ENCODE assay signal across 1 cellular context in the genomic region with DNA sequence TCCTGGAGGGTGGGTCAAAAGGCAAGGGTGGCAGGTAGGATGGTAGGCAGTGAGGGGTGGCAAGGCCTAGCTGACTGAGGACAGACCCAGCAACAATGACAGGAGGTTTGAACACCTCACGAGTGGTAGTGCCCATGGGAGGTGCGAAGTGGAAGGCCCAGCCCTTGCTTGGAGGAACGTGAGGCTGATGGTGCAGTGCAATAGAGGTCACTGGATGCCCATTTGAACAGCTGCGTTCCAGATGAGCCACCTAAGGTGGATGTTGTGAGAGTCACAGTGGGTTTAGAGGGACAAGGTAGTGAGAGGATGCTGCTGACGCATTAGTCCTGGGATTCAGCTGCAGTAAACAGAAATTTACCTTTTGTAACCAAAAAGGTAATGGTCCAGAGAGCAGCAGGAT.
TF ChIP-seq lines count a peak whose summit lies in the region.

No MANE protein-coding gene starts in this region.

TF ChIP-seq in GM12878, 131 proteins besides CTCF, POLR2A, EP300 and RAD21 (continued from another document):
- TF ChIP-seq, protein P1, sequence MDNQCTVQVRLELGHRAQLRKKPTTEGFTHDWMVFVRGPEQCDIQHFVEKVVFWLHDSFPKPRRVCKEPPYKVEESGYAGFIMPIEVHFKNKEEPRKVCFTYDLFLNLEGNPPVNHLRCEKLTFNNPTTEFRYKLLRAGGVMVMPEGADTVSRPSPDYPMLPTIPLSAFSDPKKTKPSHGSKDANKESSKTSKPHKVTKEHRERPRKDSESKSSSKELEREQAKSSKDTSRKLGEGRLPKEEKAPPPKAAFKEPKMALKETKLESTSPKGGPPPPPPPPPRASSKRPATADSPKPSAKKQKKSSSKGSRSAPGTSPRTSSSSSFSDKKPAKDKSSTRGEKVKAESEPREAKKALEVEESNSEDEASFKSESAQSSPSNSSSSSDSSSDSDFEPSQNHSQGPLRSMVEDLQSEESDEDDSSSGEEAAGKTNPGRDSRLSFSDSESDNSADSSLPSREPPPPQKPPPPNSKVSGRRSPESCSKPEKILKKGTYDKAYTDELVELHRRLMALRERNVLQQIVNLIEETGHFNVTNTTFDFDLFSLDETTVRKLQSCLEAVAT (IDR thresholded peaks at IDR 0.05) = no peak
- no peak for TF ChIP-seq IKZF2 (IDR thresholded peaks at IDR 0.05)
- TF ChIP-seq, protein P2, sequence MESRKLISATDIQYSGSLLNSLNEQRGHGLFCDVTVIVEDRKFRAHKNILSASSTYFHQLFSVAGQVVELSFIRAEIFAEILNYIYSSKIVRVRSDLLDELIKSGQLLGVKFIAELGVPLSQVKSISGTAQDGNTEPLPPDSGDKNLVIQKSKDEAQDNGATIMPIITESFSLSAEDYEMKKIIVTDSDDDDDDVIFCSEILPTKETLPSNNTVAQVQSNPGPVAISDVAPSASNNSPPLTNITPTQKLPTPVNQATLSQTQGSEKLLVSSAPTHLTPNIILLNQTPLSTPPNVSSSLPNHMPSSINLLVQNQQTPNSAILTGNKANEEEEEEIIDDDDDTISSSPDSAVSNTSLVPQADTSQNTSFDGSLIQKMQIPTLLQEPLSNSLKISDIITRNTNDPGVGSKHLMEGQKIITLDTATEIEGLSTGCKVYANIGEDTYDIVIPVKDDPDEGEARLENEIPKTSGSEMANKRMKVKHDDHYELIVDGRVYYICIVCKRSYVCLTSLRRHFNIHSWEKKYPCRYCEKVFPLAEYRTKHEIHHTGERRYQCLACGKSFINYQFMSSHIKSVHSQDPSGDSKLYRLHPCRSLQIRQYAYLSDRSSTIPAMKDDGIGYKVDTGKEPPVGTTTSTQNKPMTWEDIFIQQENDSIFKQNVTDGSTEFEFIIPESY (IDR thresholded peaks at IDR 0.05) = no peak
- TF ChIP-seq, protein P3, sequence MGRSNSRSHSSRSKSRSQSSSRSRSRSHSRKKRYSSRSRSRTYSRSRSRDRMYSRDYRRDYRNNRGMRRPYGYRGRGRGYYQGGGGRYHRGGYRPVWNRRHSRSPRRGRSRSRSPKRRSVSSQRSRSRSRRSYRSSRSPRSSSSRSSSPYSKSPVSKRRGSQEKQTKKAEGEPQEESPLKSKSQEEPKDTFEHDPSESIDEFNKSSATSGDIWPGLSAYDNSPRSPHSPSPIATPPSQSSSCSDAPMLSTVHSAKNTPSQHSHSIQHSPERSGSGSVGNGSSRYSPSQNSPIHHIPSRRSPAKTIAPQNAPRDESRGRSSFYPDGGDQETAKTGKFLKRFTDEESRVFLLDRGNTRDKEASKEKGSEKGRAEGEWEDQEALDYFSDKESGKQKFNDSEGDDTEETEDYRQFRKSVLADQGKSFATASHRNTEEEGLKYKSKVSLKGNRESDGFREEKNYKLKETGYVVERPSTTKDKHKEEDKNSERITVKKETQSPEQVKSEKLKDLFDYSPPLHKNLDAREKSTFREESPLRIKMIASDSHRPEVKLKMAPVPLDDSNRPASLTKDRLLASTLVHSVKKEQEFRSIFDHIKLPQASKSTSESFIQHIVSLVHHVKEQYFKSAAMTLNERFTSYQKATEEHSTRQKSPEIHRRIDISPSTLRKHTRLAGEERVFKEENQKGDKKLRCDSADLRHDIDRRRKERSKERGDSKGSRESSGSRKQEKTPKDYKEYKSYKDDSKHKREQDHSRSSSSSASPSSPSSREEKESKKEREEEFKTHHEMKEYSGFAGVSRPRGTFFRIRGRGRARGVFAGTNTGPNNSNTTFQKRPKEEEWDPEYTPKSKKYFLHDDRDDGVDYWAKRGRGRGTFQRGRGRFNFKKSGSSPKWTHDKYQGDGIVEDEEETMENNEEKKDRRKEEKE (IDR thresholded peaks at IDR 0.05) = no peak
- TF ChIP-seq KAT2A (conservative IDR thresholded peaks at IDR 0.05; ENCODE audit: control insufficient read depth, low read depth, low read length) = no peak
- no peak for TF ChIP-seq HDAC2 (IDR thresholded peaks at IDR 0.05)
- TF ChIP-seq HDGF (IDR thresholded peaks at IDR 0.05) = no peak
- no peak for TF ChIP-seq CREM (IDR thresholded peaks at IDR 0.05; ENCODE audit: low read depth)
- no peak for TF ChIP-seq RAD51 (IDR thresholded peaks at IDR 0.05)
- no peak for TF ChIP-seq MTA3 (IDR thresholded peaks at IDR 0.05; ENCODE audit: borderline replicate concordance, low read length)
- no peak for TF ChIP-seq YY1 (IDR thresholded peaks at IDR 0.05; ENCODE audit: low read depth, low read length)
- TF ChIP-seq POLR2AphosphoS2 (IDR thresholded peaks at IDR 0.05; ENCODE audit: low read depth, low read length) = no peak
- no peak for TF ChIP-seq SMAD5 (IDR thresholded peaks at IDR 0.05; ENCODE audit: low read depth)
TF ChIP-seq in GM12878: peak in this region for 0.
